ENCODE assay signal across 26 cellular contexts in genomic region chr13:27592865-27593264, GRCh38.
"Had no signal": no experiment of that assay in that cellular context is flagged by ENCODE, and none has a peak within 500 bp of the region (broad histone marks: within the 10 kb centered on the region; RNA-seq: fewer than 3 reads in every experiment).

No MANE protein-coding gene starts in this region.

- H3K27ac ChIP-seq: breast epithelium, colonic mucosa, dorsolateral prefrontal cortex, esophagus muscularis mucosa, left lung, upper lobe of right lung had no signal

- FAIRE-seq: frontal cortex had no signal

- ATAC-seq: effector memory CD8-positive, alpha-beta T cell; left lung; natural killer cell; sciatic nerve; upper lobe of right lung had no signal

- H3K27me3 Mint-ChIP-seq: activated B cell treated with CpG ODN at 0.5 μM for 24 hours; activated CD4-positive, alpha-beta T cell treated with anti-CD3 and anti-CD28 coated beads for 36 hours; activated naive CD8-positive, alpha-beta T cell treated with anti-CD3 and anti-CD28 coated beads, Interleukin-2, amount 10 ng/mL, durations not matched to agents 7 days and 5 days; effector memory CD8-positive, alpha-beta T cell had no signal

- H3K4me1 Mint-ChIP-seq: activated B cell treated with CpG ODN at 0.5 μM for 24 hours; activated CD4-positive, alpha-beta T cell treated with anti-CD3 and anti-CD28 coated beads for 36 hours had no signal

- H3K27ac Mint-ChIP-seq: activated B cell treated with CpG ODN at 0.5 μM for 24 hours; activated CD4-positive, alpha-beta T cell treated with anti-CD3 and anti-CD28 coated beads for 36 hours; activated naive CD8-positive, alpha-beta T cell treated with anti-CD3 and anti-CD28 coated beads, Interleukin-2, amount 10 ng/mL, durations not matched to agents 7 days and 5 days; activated T-helper 2 cell treated with anti-CD3 and anti-CD28 coated beads, Interferon-gamma antibody, Interleukin-2, Interleukin-4, amounts not matched to agents 10 μg/mL and 5 μg/mL and 100 μg/mL, durations not matched to agents 14 hours and 24 hours and 36 hours; effector memory CD8-positive, alpha-beta T cell; natural killer cell had no signal

- H3K4me3 ChIP-seq: breast epithelium, colonic mucosa, dorsolateral prefrontal cortex, esophagus muscularis mucosa, left lung, lung, smooth muscle cell, upper lobe of right lung had no signal

- H3K36me3 Mint-ChIP-seq: natural killer cell had no signal

- H3K4me1 ChIP-seq: breast epithelium, colonic mucosa had no signal

- H3K4me3 Mint-ChIP-seq: activated B cell treated with CpG ODN at 0.5 μM for 24 hours; activated CD4-positive, alpha-beta T cell treated with anti-CD3 and anti-CD28 coated beads for 36 hours; activated naive CD8-positive, alpha-beta T cell treated with anti-CD3 and anti-CD28 coated beads, Interleukin-2, amount 10 ng/mL, durations not matched to agents 7 days and 5 days; activated T-cell treated with anti-CD3 and anti-CD28 coated beads, Interleukin-2, amount 50 U/mL, for 4 hours; effector memory CD8-positive, alpha-beta T cell; natural killer cell had no signal

- DNase-seq: activated B cell treated with CpG ODN at 0.5 μM for 24 hours; activated CD4-positive, alpha-beta T cell treated with anti-CD3 and anti-CD28 coated beads for 36 hours; activated CD4-positive, alpha-beta T cell treated with anti-CD3 and anti-CD28 coated beads, Interleukin-2, amount 50 U/mL, for 4 hours; activated CD8-positive, alpha-beta memory T cell treated with anti-CD3 and anti-CD28 coated beads, Interleukin-2, amount 50 U/mL, for 48 hours; activated naive CD4-positive, alpha-beta T cell; activated naive CD8-positive, alpha-beta T cell treated with anti-CD3 and anti-CD28 coated beads, Interleukin-2, amount 10 ng/mL, durations not matched to agents 7 days and 5 days; activated T-cell treated with anti-CD3 and anti-CD28 coated beads, Interleukin-2, amount 50 U/mL, for 4 hours; amniotic stem cell; colonic mucosa; dorsolateral prefrontal cortex; effector memory CD8-positive, alpha-beta T cell; hippocampal formation; kidney glomerular epithelial cell; left lung; natural killer cell; stimulated activated CD4-positive, alpha-beta T cell treated with anti-CD3 and anti-CD28 coated beads, Interleukin-15, amount 100 ng/mL, for 24 hours; stimulated activated naive CD4-positive, alpha-beta T cell treated with Interleukin-2 at 50 U/mL for 16 hours; T-helper 9 cell; upper lobe of right lung had no signal

- H3K36me3 ChIP-seq: breast epithelium, colonic mucosa, esophagus muscularis mucosa, left lung, upper lobe of right lung had no signal

- H3K27me3 ChIP-seq: breast epithelium, colonic mucosa, dorsolateral prefrontal cortex, esophagus muscularis mucosa, left lung, upper lobe of right lung had no signal

- H3K9me3 ChIP-seq: breast epithelium, colonic mucosa, esophagus muscularis mucosa, upper lobe of right lung had no signal

- H3K4me2 ChIP-seq: smooth muscle cell had no signal

- H3K9me3 Mint-ChIP-seq: activated T-helper 2 cell treated with anti-CD3 and anti-CD28 coated beads, Interferon-gamma antibody, Interleukin-2, Interleukin-4, amounts not matched to agents 10 μg/mL and 5 μg/mL and 100 μg/mL, durations not matched to agents 14 hours and 24 hours and 36 hours; effector memory CD8-positive, alpha-beta T cell; natural killer cell had no signal
